Comparison of ENCODE assay signal across 25 cellular contexts in genomic region chr12:103350116-103350515, GRCh38.
"Had no signal": no experiment of that assay in that cellular context is flagged by ENCODE, and none has a peak within 500 bp of the region (broad histone marks: within the 10 kb centered on the region; RNA-seq: fewer than 3 reads in every experiment).

No MANE protein-coding gene starts in this region.

- H3K4me3 ChIP-seq: ascending aorta, esophagus squamous epithelium, gastroesophageal sphincter had no signal

- H3K27ac ChIP-seq: ascending aorta, epithelial cell of prostate, esophagus squamous epithelium, gastroesophageal sphincter had no signal

- ATAC-seq: activated naive CD4-positive, alpha-beta T cell treated with anti-CD3 and anti-CD28 coated beads, Interleukin-2, amount 50 U/mL, for 72 hours; activated T-cell treated with anti-CD3 and anti-CD28 coated beads, Interleukin-2, amount 50 U/mL, for 72 hours; effector memory CD8-positive, alpha-beta T cell; gastroesophageal sphincter had no signal

- H3K36me3 ChIP-seq: ascending aorta, esophagus squamous epithelium, gastroesophageal sphincter had no signal

- H3K9me3 ChIP-seq: ascending aorta, esophagus squamous epithelium, gastroesophageal sphincter had no signal

- DNase-seq: activated CD4-positive, alpha-beta memory T cell treated with anti-CD3 and anti-CD28 coated beads, Interleukin-2, amount 10 ng/mL, durations not matched to agents 7 days and 5 days; activated CD4-positive, alpha-beta T cell treated with anti-CD3 and anti-CD28 coated beads for 1 hour; activated CD4-positive, alpha-beta T cell treated with anti-CD3 and anti-CD28 coated beads for 4 hours; activated CD4-positive, alpha-beta T cell treated with anti-CD3 and anti-CD28 coated beads, Interleukin-2, amount 10 ng/mL, durations not matched to agents 7 days and 5 days; activated CD4-positive, alpha-beta T cell treated with anti-CD3 and anti-CD28 coated beads, Interleukin-2, amount 50 U/mL, for 4 hours; activated CD8-positive, alpha-beta memory T cell treated with anti-CD3 and anti-CD28 coated beads, Interleukin-2, amount 50 U/mL, for 48 hours; activated gamma-delta T cell; activated naive CD4-positive, alpha-beta T cell; activated naive CD4-positive, alpha-beta T cell treated with anti-CD3 and anti-CD28 coated beads, Interleukin-2, amount 10 ng/mL, durations not matched to agents 7 days and 5 days; activated naive CD8-positive, alpha-beta T cell treated with anti-CD3 and anti-CD28 coated beads, Interleukin-2, amount 10 ng/mL, durations not matched to agents 7 days and 5 days; activated T-cell treated with anti-CD3 and anti-CD28 coated beads for 4 hours; activated T-cell treated with anti-CD3 and anti-CD28 coated beads, Interleukin-2, amount 50 U/mL, for 24 hours; activated T-cell treated with anti-CD3 and anti-CD28 coated beads, Interleukin-2, amount 50 U/mL, for 72 hours; cortex of kidney; dermis blood vessel endothelial cell; effector CD4-positive, alpha-beta T cell; effector memory CD8-positive, alpha-beta T cell; esophagus squamous epithelium; foreskin melanocyte; head of caudate nucleus; T-helper 2 cell had no signal

- H3K4me1 ChIP-seq: ascending aorta, esophagus squamous epithelium, gastroesophageal sphincter had no signal

- H3K27me3 ChIP-seq: ascending aorta, esophagus squamous epithelium, gastroesophageal sphincter had no signal
